1 cellular context compared by ENCODE assay signal in genomic region chr2:11342561-11343343, GRCh38.
TF ChIP-seq lines count a peak whose summit lies in the region.

No MANE protein-coding gene starts in this region.

TF ChIP-seq in HEK293, 187 proteins besides CTCF, POLR2A, EP300 and RAD21 (continued from another document):
- peak; percentile 81 for TF ChIP-seq KLF9 (tag by site-specific recombination; IDR thresholded peaks at IDR 0.05; ENCODE audit: low read depth)
- TF ChIP-seq ZNF366 (tag by site-specific recombination; conservative IDR thresholded peaks at IDR 0.05), result peak; percentile 61; the same call in 1 of the 2 replicates
- TF ChIP-seq KLF10 (tag by site-specific recombination; IDR thresholded peaks at IDR 0.05), result peak; percentile 62
- peak; percentile 93 for TF ChIP-seq ZNF600 (tag by site-specific recombination; IDR thresholded peaks at IDR 0.05)
- TF ChIP-seq ZBTB44 (tag by site-specific recombination; IDR thresholded peaks at IDR 0.05), result peak; percentile 55; the same call in 1 of the 2 replicates
- 0 out of 2 replicates have a peak, but pooled peaks have one; percentile 33 for TF ChIP-seq PATZ1 (tag by site-specific recombination; IDR thresholded peaks at IDR 0.05)
- TF ChIP-seq GLIS2 (tag by site-specific recombination; IDR thresholded peaks at IDR 0.05), result no peak
- TF ChIP-seq IKZF3 (tag by site-specific recombination; IDR thresholded peaks at IDR 0.05), result 0 out of 2 replicates have a peak, but pooled peaks have one; percentile 22
TF ChIP-seq in HEK293: peak in this region for 15.
